8 cellular contexts compared by ENCODE assay signal in genomic region chr17:78840780-78841611, GRCh38. TPM values are rescaled to one million over a fixed set of nuclear protein-coding genes. Genes with fewer than 3 reads are reported as not detected.
DNase-seq lines count a peak whose midpoint lies in the region; ATAC-seq and TF ChIP-seq lines count a peak whose summit lies in the region.

Gene USP36, minus strand, starts transcription at chr17:78840814. Its CDS starts 4,451 bp downstream, at chr17:78836363.

- CTCF ChIA-PET in Panc1 (lab: Charles Lee) = no interaction called here

- H3K9me3 ChIP-seq in Panc1 (ENCODE audit: control insufficient read depth, insufficient read depth, low read depth, low read length) (no peaks in the 10 kb centered on the region), esophagus (ENCODE audit: control insufficient read depth in 2 of 2, insufficient read depth in 1 of 2, low read depth in 1 of 2, low read length in 1 of 2) (no peaks in the 10 kb centered on the region), muscle layer of colon (ENCODE audit: low read length) (no peaks in the 10 kb centered on the region)

- H3K9me3 Mint-ChIP-seq in activated T-cell treated with anti-CD3 and anti-CD28 coated beads, Interleukin-2, amount 50 U/mL, for 4 hours = no peaks in the 10 kb centered on the region

- H3K27ac ChIP-seq in Panc1 (ENCODE audit: low read length) (peak within 1 kb of the TSS; percentile 92), esophagus (ENCODE audit: low read depth in 2 of 2, low read length in 1 of 2) (peak within 1 kb of the TSS; percentile 99), muscle layer of colon (ENCODE audit: low read depth, low read length) (peak within 1 kb of the TSS; percentile 97)

- peak within 1 kb of the TSS; percentile 97 for H3K4me3 Mint-ChIP-seq in activated T-cell treated with anti-CD3 and anti-CD28 coated beads, Interleukin-2, amount 50 U/mL, for 4 hours

- POLR2A ChIA-PET in Panc1 (lab: Charles Lee) = interaction anchor here (0.7 kb wide), 1 partner anchor 93 kb away, joined by 3 read pairs; no protein-coding TSS in a partner anchor

- BruUV-seq in Panc1 (replicated peaks; lab: Mats Ljungman, UMichigan) = no TSS peak

- TF ChIP-seq CTCF in Panc1 (IDR thresholded peaks at IDR 0.05) = no peak

- peak within 1 kb of the TSS; percentile 88 to 94 for H3K4me3 ChIP-seq in Panc1 (ENCODE audit: low read depth in 2 of 2, low read length in 2 of 2)
- peak within 1 kb of the TSS; percentile 72 to 81 for H3K4me3 ChIP-seq in esophagus (ENCODE audit: low read depth in 1 of 2, low read length in 2 of 2)
- peak within 1 kb of the TSS; percentile 71 to 97 for H3K4me3 ChIP-seq in muscle layer of colon (ENCODE audit: low read depth in 1 of 2, low read length in 2 of 2)

- H3K4me1 ChIP-seq in Panc1 (ENCODE audit: control insufficient read depth, insufficient read depth, low read length) (peaks cover 24% of the 10 kb centered on the region), esophagus (ENCODE audit: control insufficient read depth in 2 of 2, insufficient read depth in 2 of 2, low read length in 1 of 2) (peaks cover 2 to 13% of the 10 kb centered on the region in 2 donors), muscle layer of colon (ENCODE audit: insufficient read depth, low read length) (peaks cover 24% of the 10 kb centered on the region)

- peaks cover 15% of the 10 kb centered on the region for H3K36me3 Mint-ChIP-seq in activated T-cell treated with anti-CD3 and anti-CD28 coated beads, Interleukin-2, amount 50 U/mL, for 4 hours (ENCODE audit: insufficient read depth)

- DNase-seq in DMS53 (lab: John Stamatoyannopoulos, UW) (peak; percentile 100), KG1 (lab: John Stamatoyannopoulos, UW) (peak; percentile 98), Panc1 (ENCODE audit: low read depth, low spot score) (peak; percentile 94)
- DNase-seq in activated T-cell treated with anti-CD3 and anti-CD28 coated beads, Interleukin-2, amount 50 U/mL, for 4 hours = peak; percentile 100
- DNase-seq in stimulated activated CD8-positive, alpha-beta memory T cell treated with anti-CD3 and anti-CD28 coated beads, Interleukin-7, amount 100 ng/mL, for 24 hours (ENCODE audit: low read depth) = peak; percentile 100

- H3K27me3 ChIP-seq in Panc1 (ENCODE audit: control insufficient read depth, insufficient read depth, low read length) (no peaks in the 10 kb centered on the region), esophagus (ENCODE audit: control insufficient read depth in 1 of 2, insufficient read depth in 2 of 2, low read length in 2 of 2) (no peaks in the 10 kb centered on the region), muscle layer of colon (ENCODE audit: control insufficient read depth in 1 of 2, insufficient read depth in 2 of 2, low read length in 2 of 2) (no peaks in the 10 kb centered on the region)

- in situ Hi-C loops in Panc1 (cut with HindIII; ENCODE audit: low pct_unique_long_range_greater_than_20kb, low sequenced_read_pairs) = loop anchor here (25.0 kb wide), 1 partner anchor 354 kb away; no protein-coding TSS in a partner anchor

- H3K9ac ChIP-seq in muscle layer of colon (ENCODE audit: low read length) = peak within 1 kb of the TSS; percentile 79

- intact Hi-C loops in Panc1 (cut with micrococcal nuclease; ENCODE audit: unreplicated experiment) = no loop called here

- peak; percentile 86 for ATAC-seq in GM21723 (IDR thresholded peaks at IDR 0.05; ENCODE audit: unreplicated experiment)
- ATAC-seq in Panc1 = peak; percentile 97
- peak; percentile 89 to 91 for ATAC-seq in activated T-cell treated with anti-CD3 and anti-CD28 coated beads, Interleukin-2, amount 50 U/mL, for 4 hours

- 0% methylated on average over 72 to 74 of the region's 74 CpGs for WGBS in esophagus, 2 donors

- H3K27me3 Mint-ChIP-seq in activated T-cell treated with anti-CD3 and anti-CD28 coated beads, Interleukin-2, amount 50 U/mL, for 4 hours (ENCODE audit: low read depth) = no peaks in the 10 kb centered on the region

- H3K4me1 Mint-ChIP-seq in activated T-cell treated with anti-CD3 and anti-CD28 coated beads, Interleukin-2, amount 50 U/mL, for 4 hours (ENCODE audit: low read depth) = peaks cover 36% of the 10 kb centered on the region

- H3K36me3 ChIP-seq in Panc1 (ENCODE audit: control insufficient read depth, insufficient read depth, low read length) (peaks cover 27% of the 10 kb centered on the region; the same call in 1 of the 2 replicates), esophagus (ENCODE audit: control insufficient read depth in 2 of 2, insufficient read depth in 2 of 2, low read length in 1 of 2) (peaks cover under 1 to 10% of the 10 kb centered on the region in 2 donors), muscle layer of colon (ENCODE audit: insufficient read depth, low read length) (peaks cover 23% of the 10 kb centered on the region)

RNA-seq across cellular contexts. Expression of gene USP36, which starts in this region (rescaled TPM):
- total RNA-seq in Panc1 (2021; ENCODE audit: unreplicated experiment) = 113 TPM
- polyA plus RNA-seq in Panc1 (2012; ENCODE audit: insufficient read length) = 60.8 TPM
- total RNA-seq in activated T-cell treated with anti-CD3 and anti-CD28 coated beads, Interleukin-2, amount 50 U/mL, for 4 hours = 100 to 1,000 TPM; 157 to 179 (median 170) TPM
- 10 to 100 TPM; 17.0 to 17.6 TPM for polyA plus RNA-seq in esophagus

Comparison
In these comparisons a context has a peak if more than half of its experiments do, and no peak if none do; other contexts are left out.
1. Peak in every context shown above with its lines: DNase-seq, ATAC-seq, H3K4me3 ChIP-seq and H3K27ac ChIP-seq.